ENCODE assay signal across 29 cellular contexts in genomic region chr10:95606922-95607321, GRCh38. TPM values are rescaled to one million over a fixed set of nuclear protein-coding genes. Genes with fewer than 3 reads are reported as not detected.
DNase-seq lines count a peak whose midpoint lies in the region; ATAC-seq and TF ChIP-seq lines count a peak whose summit lies in the region.
"Had no signal": no experiment of that assay in that cellular context is flagged by ENCODE, and none has a peak within 500 bp of the region (broad histone marks: within the 10 kb centered on the region; RNA-seq: fewer than 3 reads in every experiment).

No MANE protein-coding gene starts in this region.

- POLR2A ChIA-PET in activated CD8-positive, alpha-beta T cell treated with anti-CD3 and anti-CD28 coated beads, Interleukin-2, amount 10 ng/mL, durations not matched to agents 7 days and 5 days (lab: Charles Lee) = no interaction called here

- H3K27ac ChIP-seq in gastroesophageal sphincter (peak overlapping the region in 3 of 4 donors; percentile 87 to 94 (median 93)), sigmoid colon (peak overlapping the region; percentile 83 to 95 (median 86)), aorta (ENCODE audit: low read depth in 1 of 2, low read length in 2 of 2) (peak overlapping the region in 1 of 2 donors; percentile 42), colonic mucosa (no peak overlapping the region)
- H3K27ac ChIP-seq: breast epithelium, C4-2B, hepatocyte, lower lobe of right lung, PC-9, SK-N-MC had no signal

- ATAC-seq in gastroesophageal sphincter (no peak), aorta (ENCODE audit: low FRiP score) (peak; percentile 22)
- ATAC-seq in activated CD8-positive, alpha-beta T cell treated with anti-CD3 and anti-CD28 coated beads, Interleukin-2, amount 10 ng/mL, durations not matched to agents 7 days and 5 days = no peak
- ATAC-seq: esophagus mucosa, lower lobe of right lung had no signal

- TF ChIP-seq POLR2A in gastroesophageal sphincter (IDR thresholded peaks at IDR 0.05) (no peak), sigmoid colon (IDR thresholded peaks at IDR 0.05) (no peak)

- peak overlapping the region; percentile 24 for H3K27ac Mint-ChIP-seq in activated naive CD4-positive, alpha-beta T cell treated with anti-CD3 and anti-CD28 coated beads, Interleukin-2, amount 10 ng/mL, durations not matched to agents 7 days and 5 days
- no peak overlapping the region for H3K27ac Mint-ChIP-seq in activated naive CD4-positive, alpha-beta T cell treated with anti-CD3 and anti-CD28 coated beads for 36 hours
- H3K27ac Mint-ChIP-seq in activated CD8-positive, alpha-beta T cell treated with anti-CD3 and anti-CD28 coated beads, Interleukin-2, amount 10 ng/mL, durations not matched to agents 7 days and 5 days = no peak overlapping the region
- H3K27ac Mint-ChIP-seq in activated T-helper 2 cell treated with anti-CD3 and anti-CD28 coated beads, Interferon-gamma antibody, Interleukin-2, Interleukin-4, amounts not matched to agents 10 μg/mL and 5 μg/mL and 100 μg/mL, durations not matched to agents 14 hours and 24 hours and 36 hours = no peak overlapping the region
- H3K27ac Mint-ChIP-seq: activated B cell treated with CpG ODN at 0.5 μM for 24 hours; dendritic cell treated with granulocyte-macrophage colony-stimulating factor and Interleukin-4, amounts not matched to agents 40 ng/mL and 50 ng/mL, for 4 days; natural killer cell; T-helper 1 cell treated with Interleukin-12 subunit alpha and Interleukin-12 subunit beta and Interleukin-4 antibody, amounts not matched to agents 30 μg/mL and 1 μg/mL, for 36 hours; type B pancreatic cell had no signal

- peaks cover 32% of the 10 kb centered on the region for H3K36me3 Mint-ChIP-seq in activated naive CD4-positive, alpha-beta T cell treated with anti-CD3 and anti-CD28 coated beads, Interleukin-2, amount 10 ng/mL, durations not matched to agents 7 days and 5 days
- peaks cover 29% of the 10 kb centered on the region for H3K36me3 Mint-ChIP-seq in activated naive CD4-positive, alpha-beta T cell treated with anti-CD3 and anti-CD28 coated beads for 36 hours (ENCODE audit: low read depth)
- peaks cover 36% of the 10 kb centered on the region for H3K36me3 Mint-ChIP-seq in activated CD8-positive, alpha-beta T cell treated with anti-CD3 and anti-CD28 coated beads, Interleukin-2, amount 10 ng/mL, durations not matched to agents 7 days and 5 days (ENCODE audit: low read depth)
- H3K36me3 Mint-ChIP-seq in activated T-helper 2 cell treated with anti-CD3 and anti-CD28 coated beads, Interferon-gamma antibody, Interleukin-2, Interleukin-4, amounts not matched to agents 10 μg/mL and 5 μg/mL and 100 μg/mL, durations not matched to agents 14 hours and 24 hours and 36 hours (ENCODE audit: low read depth) = peaks cover 53% of the 10 kb centered on the region

- no peak for TF ChIP-seq EP300 in gastroesophageal sphincter (IDR thresholded peaks at IDR 0.05)
- no peak for TF ChIP-seq EP300 in sigmoid colon (IDR thresholded peaks at IDR 0.05)

- WGBS in gastroesophageal sphincter (ENCODE audit: low coverage in 1 of 2), 2 donors = 55 to 58% methylated on average over 2 to 3 of the region's 3 CpGs
- WGBS in sigmoid colon, 2 donors = 81 to 83% methylated on average over 3 of the region's 3 CpGs
- 49 to 60% methylated on average over 3 of the region's 3 CpGs for WGBS in aorta, 2 donors

- H3K9me3 ChIP-seq in gastroesophageal sphincter (no peaks in the 10 kb centered on the region), sigmoid colon (no peaks in the 10 kb centered on the region), aorta (ENCODE audit: control insufficient read depth, low read length) (no peaks in the 10 kb centered on the region), colonic mucosa (no peaks in the 10 kb centered on the region)
- H3K9me3 ChIP-seq: breast epithelium, HAP-1, lower lobe of right lung had no signal

- no peaks in the 10 kb centered on the region for H3K4me1 Mint-ChIP-seq in activated naive CD4-positive, alpha-beta T cell treated with anti-CD3 and anti-CD28 coated beads, Interleukin-2, amount 10 ng/mL, durations not matched to agents 7 days and 5 days
- H3K4me1 Mint-ChIP-seq in activated naive CD4-positive, alpha-beta T cell treated with anti-CD3 and anti-CD28 coated beads for 36 hours (ENCODE audit: low read depth) = no peaks in the 10 kb centered on the region
- H3K4me1 Mint-ChIP-seq in activated CD8-positive, alpha-beta T cell treated with anti-CD3 and anti-CD28 coated beads, Interleukin-2, amount 10 ng/mL, durations not matched to agents 7 days and 5 days (ENCODE audit: low read depth) = no peaks in the 10 kb centered on the region
- H3K4me1 Mint-ChIP-seq in activated T-helper 2 cell treated with anti-CD3 and anti-CD28 coated beads, Interferon-gamma antibody, Interleukin-2, Interleukin-4, amounts not matched to agents 10 μg/mL and 5 μg/mL and 100 μg/mL, durations not matched to agents 14 hours and 24 hours and 36 hours (ENCODE audit: low read depth) = no peaks in the 10 kb centered on the region
- H3K4me1 Mint-ChIP-seq: activated B cell treated with CpG ODN at 0.5 μM for 24 hours, natural killer cell had no signal

- H3K9ac ChIP-seq in colonic mucosa (ENCODE audit: low read depth in 2 of 2, low read length in 2 of 2) = no peak overlapping the region

- peaks cover 9 to 39% (median 28%) of the 10 kb centered on the region in 3 donors for H3K4me1 ChIP-seq in gastroesophageal sphincter
- H3K4me1 ChIP-seq in sigmoid colon = peaks cover 0 to 50% (median 45%) of the 10 kb centered on the region in 4 donors
- H3K4me1 ChIP-seq in aorta (ENCODE audit: control insufficient read depth in 1 of 2, insufficient read depth in 2 of 2, low read length in 2 of 2) = peaks cover 3 to 12% of the 10 kb centered on the region in 2 donors
- no peaks in the 10 kb centered on the region for H3K4me1 ChIP-seq in colonic mucosa
- H3K4me1 ChIP-seq: breast epithelium, HAP-1, lower lobe of right lung had no signal

- CTCF ChIA-PET in activated naive CD4-positive, alpha-beta T cell treated with anti-CD3 and anti-CD28 coated beads, Interleukin-2, amount 10 ng/mL, durations not matched to agents 7 days and 5 days (lab: Charles Lee) = interaction anchor here (1.0 kb wide), 1 partner anchor 17 kb away, joined by 3 read pairs; no protein-coding TSS in a partner anchor
- CTCF ChIA-PET in activated naive CD4-positive, alpha-beta T cell treated with anti-CD3 and anti-CD28 coated beads for 36 hours (lab: Charles Lee) = no interaction called here
- CTCF ChIA-PET in activated CD8-positive, alpha-beta T cell treated with anti-CD3 and anti-CD28 coated beads, Interleukin-2, amount 10 ng/mL, durations not matched to agents 7 days and 5 days (lab: Charles Lee) = no interaction called here

- H3K4me3 ChIP-seq in gastroesophageal sphincter (no peak overlapping the region), sigmoid colon (no peak overlapping the region), aorta (ENCODE audit: low read length in 2 of 2) (no peak overlapping the region), colonic mucosa (no peak overlapping the region)
- H3K4me3 ChIP-seq: breast epithelium, HAP-1, hepatocyte, lower lobe of right lung, PC-9, SK-N-MC had no signal

- no peak overlapping the region for H3K4me3 Mint-ChIP-seq in activated naive CD4-positive, alpha-beta T cell treated with anti-CD3 and anti-CD28 coated beads, Interleukin-2, amount 10 ng/mL, durations not matched to agents 7 days and 5 days
- no peak overlapping the region for H3K4me3 Mint-ChIP-seq in activated naive CD4-positive, alpha-beta T cell treated with anti-CD3 and anti-CD28 coated beads for 36 hours
- no peak overlapping the region for H3K4me3 Mint-ChIP-seq in activated CD8-positive, alpha-beta T cell treated with anti-CD3 and anti-CD28 coated beads, Interleukin-2, amount 10 ng/mL, durations not matched to agents 7 days and 5 days
- H3K4me3 Mint-ChIP-seq in activated T-helper 2 cell treated with anti-CD3 and anti-CD28 coated beads, Interferon-gamma antibody, Interleukin-2, Interleukin-4, amounts not matched to agents 10 μg/mL and 5 μg/mL and 100 μg/mL, durations not matched to agents 14 hours and 24 hours and 36 hours (ENCODE audit: low read depth) = no peak overlapping the region
- H3K4me3 Mint-ChIP-seq: activated B cell treated with CpG ODN at 0.5 μM for 24 hours; dendritic cell treated with granulocyte-macrophage colony-stimulating factor and Interleukin-4, amounts not matched to agents 40 ng/mL and 50 ng/mL, for 4 days; natural killer cell; T-helper 1 cell treated with Interleukin-12 subunit alpha and Interleukin-12 subunit beta and Interleukin-4 antibody, amounts not matched to agents 30 μg/mL and 1 μg/mL, for 36 hours; type B pancreatic cell had no signal

- no peaks in the 10 kb centered on the region for H3K27me3 Mint-ChIP-seq in activated naive CD4-positive, alpha-beta T cell treated with anti-CD3 and anti-CD28 coated beads, Interleukin-2, amount 10 ng/mL, durations not matched to agents 7 days and 5 days
- no peaks in the 10 kb centered on the region for H3K27me3 Mint-ChIP-seq in activated naive CD4-positive, alpha-beta T cell treated with anti-CD3 and anti-CD28 coated beads for 36 hours (ENCODE audit: low read depth)
- no peaks in the 10 kb centered on the region for H3K27me3 Mint-ChIP-seq in activated CD8-positive, alpha-beta T cell treated with anti-CD3 and anti-CD28 coated beads, Interleukin-2, amount 10 ng/mL, durations not matched to agents 7 days and 5 days (ENCODE audit: low read depth)
- no peaks in the 10 kb centered on the region for H3K27me3 Mint-ChIP-seq in activated T-helper 2 cell treated with anti-CD3 and anti-CD28 coated beads, Interferon-gamma antibody, Interleukin-2, Interleukin-4, amounts not matched to agents 10 μg/mL and 5 μg/mL and 100 μg/mL, durations not matched to agents 14 hours and 24 hours and 36 hours (ENCODE audit: low read depth)
- H3K27me3 Mint-ChIP-seq: activated B cell treated with CpG ODN at 0.5 μM for 24 hours; dendritic cell treated with granulocyte-macrophage colony-stimulating factor and Interleukin-4, amounts not matched to agents 40 ng/mL and 50 ng/mL, for 4 days; type B pancreatic cell had no signal

- no peaks in the 10 kb centered on the region for H3K27me3 ChIP-seq in gastroesophageal sphincter
- no peaks in the 10 kb centered on the region for H3K27me3 ChIP-seq in sigmoid colon
- H3K27me3 ChIP-seq in aorta (ENCODE audit: control insufficient read depth in 1 of 2, insufficient read depth in 2 of 2, low read length in 1 of 2) = no peaks in the 10 kb centered on the region
- H3K27me3 ChIP-seq in colonic mucosa = no peaks in the 10 kb centered on the region
- H3K27me3 ChIP-seq: breast epithelium, hepatocyte had no signal

- TF ChIP-seq CTCF in gastroesophageal sphincter (IDR thresholded peaks at IDR 0.05) (no peak), sigmoid colon (IDR thresholded peaks at IDR 0.05) (no peak), colonic mucosa (IDR thresholded peaks at IDR 0.05) (no peak)

- DNase-seq in activated naive CD4-positive, alpha-beta T cell treated with anti-CD3 and anti-CD28 coated beads, Interleukin-2, amount 10 ng/mL, durations not matched to agents 7 days and 5 days = no peak
- DNase-seq in activated naive CD4-positive, alpha-beta T cell treated with anti-CD3 and anti-CD28 coated beads for 36 hours = no peak
- DNase-seq in sigmoid colon (no peak), aorta (no peak), colonic mucosa (no peak)
- DNase-seq in activated CD8-positive, alpha-beta T cell treated with anti-CD3 and anti-CD28 coated beads, Interleukin-2, amount 10 ng/mL, durations not matched to agents 7 days and 5 days = no peak
- no peak for DNase-seq in activated T-helper 2 cell treated with anti-CD3 and anti-CD28 coated beads, Interferon-gamma antibody, Interleukin-2, Interleukin-4, amounts not matched to agents 10 μg/mL and 5 μg/mL and 100 μg/mL, durations not matched to agents 14 hours and 24 hours and 36 hours (ENCODE audit: low spot score)
- DNase-seq: 8988T; activated B cell treated with CpG ODN at 0.5 μM for 24 hours; activated naive CD4-positive, alpha-beta T cell treated with anti-CD3 and anti-CD28 coated beads, Interleukin-2, amount 50 U/mL, for 16 hours; DMS79; KG1; lower lobe of right lung; natural killer cell; NCI-H187 treated with DMSO at 0.1 percent for 48 hours; NCI-H2171 treated with DMSO at 0.1 percent for 48 hours; PC-9; retina; stimulated activated CD4-positive, alpha-beta T cell treated with anti-CD3 and anti-CD28 coated beads, Interleukin-2, amount 100 ng/mL, for 48 hours had no signal

- intact Hi-C loops in activated naive CD4-positive, alpha-beta T cell treated with anti-CD3 and anti-CD28 coated beads for 36 hours (cut with micrococcal nuclease) = no loop called here
- intact Hi-C loops in sigmoid colon (cut with DNase I) = no loop called here
- intact Hi-C loops in aorta (cut with DNase I) = loop anchor here in 1 of 2 donors (10.0 kb wide), 1 partner anchor 362 kb away; no protein-coding TSS in a partner anchor
- intact Hi-C loops in colonic mucosa (cut with DNase I) = no loop called here
- intact Hi-C loops in activated T-helper 2 cell treated with anti-CD3 and anti-CD28 coated beads, Interferon-gamma antibody, Interleukin-2, Interleukin-4, amounts not matched to agents 10 μg/mL and 5 μg/mL and 100 μg/mL, durations not matched to agents 14 hours and 24 hours and 36 hours (cut with micrococcal nuclease) = no loop called here

- no peaks in the 10 kb centered on the region for H3K9me3 Mint-ChIP-seq in activated naive CD4-positive, alpha-beta T cell treated with anti-CD3 and anti-CD28 coated beads, Interleukin-2, amount 10 ng/mL, durations not matched to agents 7 days and 5 days
- no peaks in the 10 kb centered on the region for H3K9me3 Mint-ChIP-seq in activated naive CD4-positive, alpha-beta T cell treated with anti-CD3 and anti-CD28 coated beads for 36 hours
- no peaks in the 10 kb centered on the region for H3K9me3 Mint-ChIP-seq in activated CD8-positive, alpha-beta T cell treated with anti-CD3 and anti-CD28 coated beads, Interleukin-2, amount 10 ng/mL, durations not matched to agents 7 days and 5 days (ENCODE audit: insufficient read depth)
- no peaks in the 10 kb centered on the region for H3K9me3 Mint-ChIP-seq in activated T-helper 2 cell treated with anti-CD3 and anti-CD28 coated beads, Interferon-gamma antibody, Interleukin-2, Interleukin-4, amounts not matched to agents 10 μg/mL and 5 μg/mL and 100 μg/mL, durations not matched to agents 14 hours and 24 hours and 36 hours
- H3K9me3 Mint-ChIP-seq: activated B cell treated with CpG ODN at 0.5 μM for 24 hours; dendritic cell treated with granulocyte-macrophage colony-stimulating factor and Interleukin-4, amounts not matched to agents 40 ng/mL and 50 ng/mL, for 4 days; natural killer cell; T-helper 1 cell treated with Interleukin-12 subunit alpha and Interleukin-12 subunit beta and Interleukin-4 antibody, amounts not matched to agents 30 μg/mL and 1 μg/mL, for 36 hours; type B pancreatic cell had no signal

- H3K36me3 ChIP-seq in gastroesophageal sphincter (peaks cover 0 to 46% of the 10 kb centered on the region in 2 donors), sigmoid colon (peaks cover 0 to 33% (median 16%) of the 10 kb centered on the region in 4 donors), aorta (ENCODE audit: control insufficient read depth in 1 of 2, insufficient read depth in 2 of 2, low read length in 1 of 2) (peaks cover 0 to 7% of the 10 kb centered on the region in 2 donors), colonic mucosa (peaks cover 17% of the 10 kb centered on the region)

RNA-seq across cellular contexts. Expression of gene SORBS1, which starts 45.8 kb away (rescaled TPM):
- under 1 TPM; 0.77 to 0.93 TPM for total RNA-seq in activated naive CD4-positive, alpha-beta T cell treated with anti-CD3 and anti-CD28 coated beads for 36 hours
- total RNA-seq in gastroesophageal sphincter (1,000 to 10,000 TPM; 1,866 to 2,220 (median 1,948) TPM), sigmoid colon (1,000 to 10,000 TPM in 2 of 4 donors, 100 to 1,000 TPM in 2; 664 to 1,403 (median 979) TPM), aorta (1,000 to 10,000 TPM in 1 of 2 donors, 100 to 1,000 TPM in 1; 591 to 1,478 TPM), colonic mucosa (100 to 1,000 TPM in 1 of 2 donors, 10 to 100 TPM in 1; 17.6 to 150 TPM)
- polyA plus RNA-seq in sigmoid colon (10 to 100 TPM in 2 of 3 donors, 1 to 10 TPM in 1; 8.1 to 56.2 (median 19.2) TPM), aorta (100 to 1,000 TPM; 371 to 372 TPM)
- total RNA-seq in activated CD8-positive, alpha-beta T cell treated with anti-CD3 and anti-CD28 coated beads, Interleukin-2, amount 10 ng/mL, durations not matched to agents 7 days and 5 days = under 1 TPM; 0.24 to 0.47 TPM
- total RNA-seq in activated T-helper 2 cell treated with anti-CD3 and anti-CD28 coated beads, Interferon-gamma antibody, Interleukin-2, Interleukin-4, amounts not matched to agents 10 μg/mL and 5 μg/mL and 100 μg/mL, durations not matched to agents 14 hours and 24 hours and 36 hours = 0.43 and 1.3 TPM in 2 replicates

RNA-seq across cellular contexts. Expression of gene ALDH18A1, which starts 49.6 kb away (rescaled TPM):
- 10 to 100 TPM; 82.1 to 91.7 TPM for total RNA-seq in activated naive CD4-positive, alpha-beta T cell treated with anti-CD3 and anti-CD28 coated beads for 36 hours
- total RNA-seq in gastroesophageal sphincter (10 to 100 TPM; 19.1 to 32.9 (median 26.7) TPM), sigmoid colon (10 to 100 TPM; 17.1 to 25.1 (median 20.4) TPM), aorta (10 to 100 TPM; 45.4 to 50.8 TPM), colonic mucosa (100 to 1,000 TPM; 153 to 235 TPM)
- polyA plus RNA-seq in sigmoid colon (10 to 100 TPM; 24.6 to 42.1 (median 26.8) TPM), aorta (10 to 100 TPM; 12.1 to 16.2 TPM)
- 10 to 100 TPM; 62.3 to 63.9 TPM for total RNA-seq in activated CD8-positive, alpha-beta T cell treated with anti-CD3 and anti-CD28 coated beads, Interleukin-2, amount 10 ng/mL, durations not matched to agents 7 days and 5 days
- 121 and 127 TPM in 2 replicates for total RNA-seq in activated T-helper 2 cell treated with anti-CD3 and anti-CD28 coated beads, Interferon-gamma antibody, Interleukin-2, Interleukin-4, amounts not matched to agents 10 μg/mL and 5 μg/mL and 100 μg/mL, durations not matched to agents 14 hours and 24 hours and 36 hours
